ENCODE assay signal across 8 cellular contexts in the genomic region with DNA sequence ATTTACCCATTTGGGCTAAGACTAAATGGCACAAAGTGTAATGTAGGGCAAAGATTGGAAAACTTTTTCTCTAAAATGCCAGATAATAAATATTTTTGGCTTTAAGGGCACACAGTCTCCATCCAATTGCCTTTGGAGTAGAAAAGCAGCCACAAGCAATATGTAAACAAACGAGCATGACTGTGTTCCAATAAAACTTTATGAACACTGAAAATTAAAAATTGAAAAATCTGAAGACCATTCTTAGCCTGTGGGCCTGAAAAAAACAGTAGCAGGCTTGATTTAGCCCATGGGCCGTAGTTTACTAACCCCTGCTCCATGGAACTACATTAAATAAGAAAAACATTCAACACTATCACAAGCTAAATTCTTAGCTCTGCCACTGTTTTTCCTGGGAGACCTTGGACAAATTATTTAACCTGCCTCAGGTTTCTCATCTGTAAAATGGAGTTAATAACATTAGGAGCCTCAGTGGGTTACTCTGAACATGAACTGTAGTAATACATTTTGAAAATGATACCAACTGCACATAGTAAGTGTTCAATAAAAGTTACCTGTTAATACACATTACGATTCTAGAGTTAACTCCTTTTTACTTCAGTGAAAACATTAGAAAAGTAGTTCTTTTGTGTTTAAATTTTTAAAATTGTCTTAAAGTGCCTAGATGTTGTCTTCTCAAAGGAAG. TPM values are rescaled to one million over a fixed set of nuclear protein-coding genes. Genes with fewer than 3 reads are reported as not detected.
DNase-seq lines count a peak whose midpoint lies in the region; TF ChIP-seq lines count a peak whose summit lies in the region.

No MANE protein-coding gene starts in this region.

- H3K27me3 Mint-ChIP-seq in CD14-positive monocyte (ENCODE audit: low read depth in 3 of 3) (no peaks in the 10 kb centered on the region), nephron (ENCODE audit: low read depth) (peaks cover 22% of the 10 kb centered on the region)

- H3K4me3 ChIP-seq in Karpas-422 (ENCODE audit: low read length) = no peak overlapping the region
- peak overlapping the region; percentile 88 for H3K4me3 ChIP-seq in coronary artery
- H3K4me3 ChIP-seq in HAP-1 = no peak overlapping the region

- H3K4me1 Mint-ChIP-seq in CD14-positive monocyte = peaks cover 63% of the 10 kb centered on the region
- H3K4me1 Mint-ChIP-seq in nephron = peaks cover 7% of the 10 kb centered on the region

- no peaks in the 10 kb centered on the region for H4K20me1 ChIP-seq in Karpas-422 (ENCODE audit: insufficient read depth, low read depth, low read length)

- in situ Hi-C loops in HAP-1 (cut with MboI; ENCODE audit: low sequenced_read_pairs) = no loop called here

- peak overlapping the region; percentile 61 for H3K4me2 ChIP-seq in Karpas-422 (ENCODE audit: low read depth, low read length, poor library complexity, severe bottlenecking)

- no peaks in the 10 kb centered on the region for H3K9me3 ChIP-seq in Karpas-422 (ENCODE audit: low read length)
- no peaks in the 10 kb centered on the region for H3K9me3 ChIP-seq in HAP-1

- H3K27ac ChIP-seq in Karpas-422 (ENCODE audit: low read length) (no peak overlapping the region), coronary artery (no peak overlapping the region), substantia nigra (ENCODE audit: low read depth, low read length, poor library complexity, severe bottlenecking) (no peak overlapping the region)

- no peak overlapping the region for H2AFZ ChIP-seq in Karpas-422 (ENCODE audit: low read length)

- H3K9me2 ChIP-seq in Karpas-422 (replicated peaks; ENCODE audit: insufficient read depth, low read length) = no peaks in the 10 kb centered on the region

- no peaks in the 10 kb centered on the region for H3K79me2 ChIP-seq in Karpas-422 (ENCODE audit: low read length)

- H3K4me1 ChIP-seq in Karpas-422 (ENCODE audit: low read length) (peaks cover 11% of the 10 kb centered on the region), HAP-1 (peaks cover 14% of the 10 kb centered on the region)

- H3K4me3 Mint-ChIP-seq in CD14-positive monocyte = peak overlapping the region; percentile 94 to 99
- H3K4me3 Mint-ChIP-seq in nephron = peak overlapping the region; percentile 86 to 89 (median 87)

- H3K27ac Mint-ChIP-seq in CD14-positive monocyte = peak overlapping the region; percentile 100
- H3K27ac Mint-ChIP-seq in nephron = no peak overlapping the region

- H3K9me3 Mint-ChIP-seq in CD14-positive monocyte = no peaks in the 10 kb centered on the region
- H3K9me3 Mint-ChIP-seq in nephron = no peaks in the 10 kb centered on the region

- no peak overlapping the region for H3K9ac ChIP-seq in Karpas-422 (ENCODE audit: low read length)

- H3K36me3 Mint-ChIP-seq in CD14-positive monocyte (peaks cover 9 to 12% of the 10 kb centered on the region in 2 donors), nephron (ENCODE audit: low read depth) (no peaks in the 10 kb centered on the region)

- intact Hi-C loops in CD14-positive monocyte (cut with micrococcal nuclease) = no loop called here

- DNase-seq in CD14-positive monocyte (ENCODE audit: low spot score) (no peak), Karpas-422 (no peak), coronary artery (ENCODE audit: low spot score) (no peak), substantia nigra (lab: John Stamatoyannopoulos, UW) (no peak), AG08396 (ENCODE audit: low spot score) (no peak), HAP-1 (ENCODE audit: low spot score in 2 of 2) (no peak)
- DNase-seq in activated CD4-positive, CD25-positive, alpha-beta regulatory T cell treated with anti-CD3 and anti-CD28 coated beads, Interleukin-2, amount 50 U/mL, for 72 hours = no peak

- H3K27me3 ChIP-seq in Karpas-422 (ENCODE audit: low read length) (peaks cover 5% of the 10 kb centered on the region; the same call in 1 of the 2 replicates), HAP-1 (ENCODE audit: low read depth) (peaks cover 1% of the 10 kb centered on the region)

- TF ChIP-seq CTCF in CD14-positive monocyte (IDR thresholded peaks at IDR 0.05) = no peak
- TF ChIP-seq CTCF in coronary artery (IDR thresholded peaks at IDR 0.05) = no peak
- TF ChIP-seq CTCF in nephron (IDR thresholded peaks at IDR 0.05; ENCODE audit: unreplicated experiment in 3 of 3) = no peak

- no peaks in the 10 kb centered on the region for H3K36me3 ChIP-seq in Karpas-422 (ENCODE audit: insufficient read depth, low read length)
- H3K36me3 ChIP-seq in HAP-1 (replicated peaks) = no peaks in the 10 kb centered on the region

RNA-seq across cellular contexts. Expression of a gene that starts 1.3 kb away (rescaled TPM):
- 10 to 100 TPM; 11.6 to 17.1 TPM for polyA plus RNA-seq in CD14-positive monocyte
- 0.26 and 0.69 TPM in 2 replicates for total RNA-seq in Karpas-422 (2014; rRNA removed; shearing (Covaris generic); ENCODE audit: low replicate concordance)

RNA-seq across cellular contexts. Expression of a gene that starts 26.7 kb away (rescaled TPM):
- polyA plus RNA-seq in CD14-positive monocyte = 100 to 1,000 TPM; 400 to 441 TPM
- total RNA-seq in Karpas-422 (2014; rRNA removed; shearing (Covaris generic); ENCODE audit: low replicate concordance) = 0.11 TPM in 1 of 2 replicates, not detected in the other

Comparison
In these comparisons a context has a peak if more than half of its experiments do, and no peak if none do; other contexts are left out.
1. H3K27ac Mint-ChIP-seq: peak in CD14-positive monocyte (7 of 7); none in nephron (0 of 3).